8 cellular contexts compared by ENCODE assay signal in the genomic region with DNA sequence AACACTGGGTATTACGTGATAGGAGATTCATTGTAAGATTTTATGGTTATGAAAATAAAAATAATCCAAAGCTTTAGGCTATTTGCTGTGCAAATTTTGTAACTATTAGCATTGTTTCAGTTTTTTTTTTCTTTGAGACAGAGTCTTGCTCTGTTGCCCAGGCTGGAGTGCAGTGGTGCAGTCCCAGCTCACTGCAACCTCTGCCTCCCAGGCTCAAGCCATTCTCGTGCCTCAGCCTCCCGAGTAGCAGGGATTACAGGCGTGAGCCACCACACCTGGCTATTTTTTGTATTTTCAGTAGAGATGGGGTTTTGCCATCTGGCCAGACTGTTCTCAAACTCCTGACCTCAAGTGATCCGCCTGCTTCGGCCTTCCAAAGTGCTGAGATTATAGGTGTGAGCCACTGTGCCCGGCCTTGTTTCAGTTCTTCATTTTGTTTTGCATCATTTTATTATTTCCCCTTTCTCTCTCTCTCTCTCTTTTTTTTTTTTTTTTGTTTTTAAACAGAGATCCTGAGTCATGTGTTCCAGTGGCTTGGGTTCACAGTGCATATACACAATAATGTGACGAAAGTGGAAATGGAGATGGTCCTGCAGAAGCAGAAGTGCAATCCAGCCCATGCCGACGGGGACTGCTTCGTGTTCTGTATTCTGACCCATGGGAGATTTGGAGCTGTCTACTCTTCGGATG. TPM values are rescaled to one million over a fixed set of nuclear protein-coding genes. Genes with fewer than 3 reads are reported as not detected.
A peak's percentile ranks its signal among the peaks of the same experiment; 100 is the strongest.
DNase-seq lines count a peak whose midpoint lies in the region; ATAC-seq and TF ChIP-seq lines count a peak whose summit lies in the region.

No MANE protein-coding gene starts in this region.

- intact Hi-C loops in stomach (cut with DNase I; ENCODE audit: low total_unique reads) = no loop called here

- H3K4me3 Mint-ChIP-seq in central memory CD8-positive, alpha-beta T cell = no peak overlapping the region

- no peaks in the 10 kb centered on the region for H3K9me2 ChIP-seq in DOHH2 (replicated peaks; ENCODE audit: control insufficient read depth, low read length)

- no peaks in the 10 kb centered on the region for H4K20me1 ChIP-seq in DOHH2 (ENCODE audit: control insufficient read depth, insufficient read depth, low read depth, low read length)

- H3K9me3 Mint-ChIP-seq in central memory CD8-positive, alpha-beta T cell = no peaks in the 10 kb centered on the region

- in situ Hi-C loops in ACHN (cut with HindIII; ENCODE audit: low pct_ligation_motif_present, low pct_unique_long_range_greater_than_20kb, low sequenced_read_pairs) = no loop called here

- 83 to 95% (median 89%) methylated on average over 12 of the region's 12 CpGs for WGBS in stomach, 5 donors

- H3K27ac Mint-ChIP-seq in central memory CD8-positive, alpha-beta T cell (ENCODE audit: low read depth) = peak overlapping the region; percentile 60

- TF ChIP-seq EP300 in stomach (IDR thresholded peaks at IDR 0.05) = no peak

- no peak for DNase-seq in central memory CD8-positive, alpha-beta T cell (ENCODE audit: low spot score in 2 of 2)
- DNase-seq in ACHN = no peak
- no peak for DNase-seq in stomach
- DNase-seq in effector CD4-positive, alpha-beta T cell = no peak

- peak overlapping the region; percentile 50 for H3K4me2 ChIP-seq in DOHH2 (ENCODE audit: low read length)

- H3K79me2 ChIP-seq in DOHH2 (ENCODE audit: control insufficient read depth, low read length) = no peaks in the 10 kb centered on the region

- H3K27ac ChIP-seq in DOHH2 (ENCODE audit: low read depth, low read length) (no peak overlapping the region), stomach (peak overlapping the region in 2 of 5 donors; percentile 54 to 65)

- H3K36me3 ChIP-seq in DOHH2 (ENCODE audit: control insufficient read depth, low read length) (no peaks in the 10 kb centered on the region), stomach (peaks cover 9 to 50% (median 23%) of the 10 kb centered on the region in 4 donors)

- H3K4me1 ChIP-seq in DOHH2 (ENCODE audit: control insufficient read depth, low read length) (peaks cover 21% of the 10 kb centered on the region), stomach (peaks cover 0 to 10% (median 0%) of the 10 kb centered on the region in 4 donors)

- peak; percentile 82 for ATAC-seq in GM21381 (IDR thresholded peaks at IDR 0.05; ENCODE audit: unreplicated experiment)
- ATAC-seq in HG03354 (IDR thresholded peaks at IDR 0.05; ENCODE audit: poor library complexity, severe bottlenecking, unreplicated experiment) = peak; percentile 78
- no peak for ATAC-seq in central memory CD8-positive, alpha-beta T cell (replicated peaks; ENCODE audit: extremely low read depth, poor library complexity, severe bottlenecking)
- ATAC-seq in GM18873 (IDR thresholded peaks at IDR 0.05; ENCODE audit: low FRiP score, unreplicated experiment) = no peak

- TF ChIP-seq CTCF in DOHH2 (IDR thresholded peaks at IDR 0.05; ENCODE audit: low read depth, low read length, poor library complexity, severe bottlenecking) = no peak
- TF ChIP-seq CTCF in stomach (IDR thresholded peaks at IDR 0.05) = no peak

- no peaks in the 10 kb centered on the region for H3K27me3 Mint-ChIP-seq in central memory CD8-positive, alpha-beta T cell

- H3K4me3 ChIP-seq in DOHH2 (ENCODE audit: low read length) (peak overlapping the region; percentile 21; the same call in 1 of the 2 replicates), stomach (no peak overlapping the region)

- H3K4me1 Mint-ChIP-seq in central memory CD8-positive, alpha-beta T cell = peaks cover 7% of the 10 kb centered on the region

- peaks cover 7% of the 10 kb centered on the region; the same call in 1 of the 2 replicates for H3F3A ChIP-seq in DOHH2 (ENCODE audit: control insufficient read depth, insufficient read depth)

- H3K9me3 ChIP-seq in DOHH2 (ENCODE audit: control insufficient read depth, insufficient read depth, low read length) (no peaks in the 10 kb centered on the region), stomach (no peaks in the 10 kb centered on the region)

- peaks cover 12% of the 10 kb centered on the region for H3K36me3 Mint-ChIP-seq in central memory CD8-positive, alpha-beta T cell (ENCODE audit: insufficient read depth)

- H3K27me3 ChIP-seq in DOHH2 (ENCODE audit: control insufficient read depth, low read length) = peaks cover 45% of the 10 kb centered on the region
- H3K27me3 ChIP-seq in stomach = no peaks in the 10 kb centered on the region

- no peak for TF ChIP-seq POLR2A in stomach (IDR thresholded peaks at IDR 0.05)

RNA-seq across cellular contexts. Expression of a gene that starts 25.8 kb away (rescaled TPM):
- total RNA-seq in stomach = 10 to 100 TPM in 4 of 5 donors, 1 to 10 TPM in 1; 2.6 to 34.9 (median 16.5) TPM
- polyA plus RNA-seq in stomach = 1 to 10 TPM; 4.7 to 8.1 (median 4.9) TPM

RNA-seq across cellular contexts. Expression of a gene that starts 51.6 kb away (rescaled TPM):
- 10 to 100 TPM in 4 of 5 donors, 1 to 10 TPM in 1; 6.4 to 32.3 (median 17.0) TPM for total RNA-seq in stomach
- 10 to 100 TPM in 1 of 3 donors, 1 to 10 TPM in 2; 8.0 to 11.3 (median 8.6) TPM for polyA plus RNA-seq in stomach

Comparison
In these comparisons a context has a peak if more than half of its experiments do, and no peak if none do; other contexts are left out.
1. ATAC-seq: peak in GM21381 (single experiment) and HG03354 (single experiment); none in central memory CD8-positive, alpha-beta T cell (single experiment) and GM18873 (single experiment).